In the genomic region with DNA sequence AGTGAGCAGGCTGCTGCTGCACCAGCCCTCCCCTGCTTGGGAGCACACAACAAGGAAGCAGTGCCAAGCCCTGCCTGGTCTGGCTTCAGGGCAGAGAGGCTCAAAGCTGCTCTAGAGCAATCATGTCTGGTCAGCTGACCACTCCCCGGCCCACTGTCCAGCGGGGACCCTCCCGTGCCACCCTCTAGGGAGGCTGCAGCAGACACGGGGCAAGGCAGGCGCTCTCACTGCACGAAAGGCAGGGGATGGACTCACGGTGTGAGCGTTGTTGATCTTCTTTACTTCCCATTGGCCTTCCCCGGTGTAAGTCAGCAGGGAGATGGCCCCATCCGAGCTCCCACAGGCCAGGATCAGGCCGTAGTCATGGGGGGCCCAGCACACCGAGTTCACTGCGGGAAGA, we compare ENCODE assay signal across 19 cellular contexts. TPM values are rescaled to one million over a fixed set of nuclear protein-coding genes. Genes with fewer than 3 reads are reported as not detected.
DNase-seq lines count a peak whose midpoint lies in the region; ATAC-seq and TF ChIP-seq lines count a peak whose summit lies in the region.
"Had no signal": no experiment of that assay in that cellular context is flagged by ENCODE, and none has a peak within 500 bp of the region (broad histone marks: within the 10 kb centered on the region; RNA-seq: fewer than 3 reads in every experiment).

No MANE protein-coding gene starts in this region.

- peaks cover 89% of the 10 kb centered on the region for H3K36me3 ChIP-seq in DND-41 (ENCODE audit: insufficient read depth, low read length)

- ATAC-seq in activated T-cell treated with anti-CD3 and anti-CD28 coated beads, Interleukin-2, amount 50 U/mL, for 72 hours (replicated peaks in 1 of 2), result peak; percentile 11 to 29
- ATAC-seq in DND-41 (ENCODE audit: insufficient read depth, low read depth), result 0 out of 3 replicates have a peak, but pooled peaks have one; percentile 5
- peak; percentile 17 for ATAC-seq in sciatic nerve
- ATAC-seq in HG03097 (IDR thresholded peaks at IDR 0.05; ENCODE audit: low FRiP score, unreplicated experiment), result no peak
- ATAC-seq: HCT116, PC-3 had no signal

- no peaks in the 10 kb centered on the region for H3K9me3 Mint-ChIP-seq in activated T-cell treated with anti-CD3 and anti-CD28 coated beads, Interleukin-2, amount 50 U/mL, for 72 hours
- no peaks in the 10 kb centered on the region for H3K9me3 Mint-ChIP-seq in chondrocyte (ENCODE audit: low read depth)

- H4K20me1 ChIP-seq in DND-41 (ENCODE audit: insufficient read depth, low read length), result peaks cover 2% of the 10 kb centered on the region; the same call in 1 of the 2 replicates

- H3K4me2 ChIP-seq in DND-41 (ENCODE audit: insufficient read depth, low read length), result no peak overlapping the region

- H3K4me3 Mint-ChIP-seq in activated T-cell treated with anti-CD3 and anti-CD28 coated beads, Interleukin-2, amount 50 U/mL, for 72 hours, result no peak overlapping the region
- no peak overlapping the region for H3K4me3 Mint-ChIP-seq in chondrocyte (ENCODE audit: unreplicated experiment)

- H3K27me3 Mint-ChIP-seq in activated T-cell treated with anti-CD3 and anti-CD28 coated beads, Interleukin-2, amount 50 U/mL, for 72 hours (ENCODE audit: low read depth), result no peaks in the 10 kb centered on the region
- H3K27me3 Mint-ChIP-seq in chondrocyte (ENCODE audit: low read depth), result no peaks in the 10 kb centered on the region

- intact Hi-C loops in sciatic nerve (cut with DNase I), result no loop called here

- H3K36me3 Mint-ChIP-seq in activated T-cell treated with anti-CD3 and anti-CD28 coated beads, Interleukin-2, amount 50 U/mL, for 72 hours (ENCODE audit: insufficient read depth in 2 of 2), result peaks cover 5 to 21% of the 10 kb centered on the region in 2 donors
- peaks cover 52% of the 10 kb centered on the region for H3K36me3 Mint-ChIP-seq in chondrocyte (ENCODE audit: low read depth)

- no peak overlapping the region for H3K27ac ChIP-seq in DND-41 (ENCODE audit: low read length)

- no peaks in the 10 kb centered on the region for H3K27me3 ChIP-seq in DND-41 (ENCODE audit: insufficient read depth, low read length, poor library complexity)

- H3K4me1 ChIP-seq in DND-41 (ENCODE audit: insufficient read depth, low read length), result no peaks in the 10 kb centered on the region

- peaks cover 10% of the 10 kb centered on the region for H3K4me1 Mint-ChIP-seq in activated T-cell treated with anti-CD3 and anti-CD28 coated beads, Interleukin-2, amount 50 U/mL, for 72 hours (ENCODE audit: low read depth)
- H3K4me1 Mint-ChIP-seq in chondrocyte (ENCODE audit: low read depth), result peaks cover 14% of the 10 kb centered on the region

- no peak for DNase-seq in activated T-cell treated with anti-CD3 and anti-CD28 coated beads, Interleukin-2, amount 50 U/mL, for 72 hours
- no peak for DNase-seq in activated T-cell treated with anti-CD3 and anti-CD28 coated beads for 4 hours
- no peak for DNase-seq in DND-41
- peak; percentile 68 for DNase-seq in chondrocyte (ENCODE audit: low spot score)
- no peak for DNase-seq in sciatic nerve (ENCODE audit: low spot score)
- DNase-seq in NCI-H526 (lab: John Stamatoyannopoulos, UW), result no peak
- no peak for DNase-seq in mucosa of gallbladder (ENCODE audit: low spot score)
- DNase-seq: C1 segment of cervical spinal cord, DMS79 treated with DMSO at 0.1 percent for 48 hours, KG1, NCI-H1436, NCI-H2029 treated with DMSO at 0.1 percent for 48 hours, NCI-H2171 treated with DMSO at 0.1 percent for 48 hours, NCI-H82, PC-3 had no signal

- no peak overlapping the region for H3K4me3 ChIP-seq in DND-41 (ENCODE audit: low read depth in 1 of 2, low read length in 2 of 2)
- H3K4me3 ChIP-seq: GM23248 had no signal

- no peaks in the 10 kb centered on the region; the same call in 1 of the 2 replicates for H3K79me2 ChIP-seq in DND-41 (ENCODE audit: insufficient read depth, low read length)

- peak overlapping the region; percentile 44 for H3K27ac Mint-ChIP-seq in activated T-cell treated with anti-CD3 and anti-CD28 coated beads, Interleukin-2, amount 50 U/mL, for 72 hours
- H3K27ac Mint-ChIP-seq in chondrocyte (ENCODE audit: unreplicated experiment), result peak overlapping the region; percentile 32

- H3K9ac ChIP-seq in DND-41 (ENCODE audit: low read depth, low read length), result no peak overlapping the region
- H3K9ac ChIP-seq: GM23248 had no signal

- H3K9me3 ChIP-seq in DND-41 (ENCODE audit: insufficient read depth, low read length, severe bottlenecking), result no peaks in the 10 kb centered on the region

- no peak for TF ChIP-seq CTCF in DND-41 (IDR thresholded peaks at IDR 0.05; ENCODE audit: borderline replicate concordance, extremely low read depth, low read length, poor library complexity, severe bottlenecking)
- no peak for TF ChIP-seq CTCF in chondrocyte (IDR thresholded peaks at IDR 0.05)

- H2AFZ ChIP-seq in DND-41 (ENCODE audit: low read depth, low read length), result no peak overlapping the region
- H2AFZ ChIP-seq: GM23248 had no signal

RNA-seq across cellular contexts. Expression of gene SEC13, which starts 9.2 kb away (rescaled TPM):
- 10 to 100 TPM; 84.0 to 88.5 TPM for total RNA-seq in activated T-cell treated with anti-CD3 and anti-CD28 coated beads, Interleukin-2, amount 50 U/mL, for 72 hours
- total RNA-seq in chondrocyte (197 to 243 TPM (median 198 TPM) in 3 replicates), sciatic nerve (65.4 TPM), mucosa of gallbladder (94.7 TPM)

RNA-seq across cellular contexts. Expression of gene GHRL, which starts 19.0 kb away (rescaled TPM):
- total RNA-seq in activated T-cell treated with anti-CD3 and anti-CD28 coated beads, Interleukin-2, amount 50 U/mL, for 72 hours, result 1 to 10 TPM in 1 of 2 donors, under 1 TPM in 1; 0.43 to 1.3 TPM
- total RNA-seq in chondrocyte, result not detected in 3 replicates
- 2.1 TPM for total RNA-seq in sciatic nerve
- 2.2 TPM for total RNA-seq in mucosa of gallbladder
- total RNA-seq: GM23248, NCI-H460, PC-3 had no signal
